8 cellular contexts compared by ENCODE assay signal in genomic region chr5:177472460-177473441, GRCh38. TPM values are rescaled to one million over a fixed set of nuclear protein-coding genes. Genes with fewer than 3 reads are reported as not detected.
A peak's percentile ranks its signal among the peaks of the same experiment; 100 is the strongest.
DNase-seq lines count a peak whose midpoint lies in the region; ATAC-seq and TF ChIP-seq lines count a peak whose summit lies in the region.

No MANE protein-coding gene starts in this region.

- H3K27ac ChIP-seq in HL-60 (replicated peaks) (no peak overlapping the region), dorsolateral prefrontal cortex (peak overlapping the region in 52 of 59 donors; percentile 12 to 90 (median 74)), thymus (ENCODE audit: low read depth) (peak overlapping the region; percentile 58)

- peak overlapping the region; percentile 47 for H3K9ac ChIP-seq in mucosa of stomach (ENCODE audit: low read length)

- WGBS in thymus = under 1% methylated on average over 93 of the region's 93 CpGs

- H3K4me1 ChIP-seq in mucosa of stomach (ENCODE audit: control insufficient read depth, insufficient read depth, low read length) (peaks cover 15% of the 10 kb centered on the region), thymus (ENCODE audit: control insufficient read depth, insufficient read depth, low read length) (peaks cover 24% of the 10 kb centered on the region)

- no peak for ATAC-seq in GM19467 (IDR thresholded peaks at IDR 0.05; ENCODE audit: unreplicated experiment)

- H3K4me3 ChIP-seq in HL-60 (replicated peaks; ENCODE audit: insufficient read depth, low read length) (peak overlapping the region; percentile 33), WI38 (ENCODE audit: low read depth, low read length) (peak overlapping the region; percentile 80), dorsolateral prefrontal cortex (peak overlapping the region; percentile 56 to 85 (median 73)), mucosa of stomach (ENCODE audit: low read length) (no peak overlapping the region), thymus (ENCODE audit: low read length) (peak overlapping the region; percentile 81)

- H3K27me3 ChIP-seq in HL-60 (ENCODE audit: insufficient read depth, poor library complexity, severe bottlenecking) (no peaks in the 10 kb centered on the region), dorsolateral prefrontal cortex (no peaks in the 10 kb centered on the region), mucosa of stomach (ENCODE audit: control insufficient read depth, insufficient read depth, low read length) (peaks cover 26% of the 10 kb centered on the region), thymus (ENCODE audit: control insufficient read depth, insufficient read depth) (no peaks in the 10 kb centered on the region)

- H3K9me3 ChIP-seq in mucosa of stomach (ENCODE audit: control insufficient read depth, low read length) (no peaks in the 10 kb centered on the region), thymus (ENCODE audit: control insufficient read depth) (no peaks in the 10 kb centered on the region)

- intact Hi-C loops in dorsolateral prefrontal cortex (cut with DNase I) = no loop called here

- no peaks in the 10 kb centered on the region for H3K36me3 ChIP-seq in mucosa of stomach (ENCODE audit: control insufficient read depth, insufficient read depth, low read length)
- H3K36me3 ChIP-seq in thymus (ENCODE audit: control insufficient read depth, insufficient read depth) = peaks cover 15% of the 10 kb centered on the region

- DNase-seq in DMS 273 (lab: John Stamatoyannopoulos, UW; ENCODE audit: unreplicated experiment) (peak; percentile 79), DMS 273 treated with DMSO at 0.1 percent for 48 hours (lab: John Stamatoyannopoulos, UW) (no peak), HL-60 (ENCODE audit: low read depth in 1 of 2, low spot score in 1 of 2) (no peak), dorsolateral prefrontal cortex (peak in 1 of 10 donors; percentile 32)

- no peak for TF ChIP-seq CTCF in HL-60 (IDR thresholded peaks at IDR 0.05; ENCODE audit: insufficient read depth, low read length)
- TF ChIP-seq CTCF in WI38 (IDR thresholded peaks at IDR 0.05; ENCODE audit: low read depth, low read length) = no peak
- no peak for TF ChIP-seq CTCF in dorsolateral prefrontal cortex (IDR thresholded peaks at IDR 0.05 in 54 of 56, conservative IDR thresholded peaks at IDR 0.05 in 2 of 56; ENCODE audit: low read depth in 1 of 56, partially characterized antibody in 56 of 56)

RNA-seq across cellular contexts. Expression of gene DBN1, which starts 0.7 kb away (rescaled TPM):
- total RNA-seq in dorsolateral prefrontal cortex = 100 to 1,000 TPM in 63 of 120 experiments, 10 to 100 TPM in 57; 46.8 to 130 (median 101) TPM
- polyA plus RNA-seq in thymus = 34.3 TPM

RNA-seq across cellular contexts. Expression of gene PDLIM7, which starts 24.7 kb away (rescaled TPM):
- total RNA-seq in dorsolateral prefrontal cortex = 10 to 100 TPM; 12.0 to 88.0 (median 35.5) TPM
- 61.9 TPM for polyA plus RNA-seq in thymus

RNA-seq across cellular contexts. Expression of gene PRR7, which starts 26.1 kb away (rescaled TPM):
- total RNA-seq in dorsolateral prefrontal cortex = 10 to 100 TPM in 119 of 120 experiments, 1 to 10 TPM in 1; 8.4 to 26.6 (median 16.7) TPM
- 1.6 TPM for polyA plus RNA-seq in thymus

RNA-seq across cellular contexts. Expression of gene DOK3, which starts 36.9 kb away (rescaled TPM):
- 10 to 100 TPM in 81 of 120 experiments, 1 to 10 TPM in 39; 4.4 to 26.7 (median 11.1) TPM for total RNA-seq in dorsolateral prefrontal cortex
- polyA plus RNA-seq in thymus = 13.4 TPM

RNA-seq across cellular contexts. Expression of gene DDX41, which starts 44.0 kb away (rescaled TPM):
- total RNA-seq in dorsolateral prefrontal cortex = 100 to 1,000 TPM in 41 of 120 experiments, 10 to 100 TPM in 79; 59.7 to 128 (median 92.7) TPM
- polyA plus RNA-seq in thymus = 71.3 TPM
